ENCODE assay signal across 8 cellular contexts in the genomic region with DNA sequence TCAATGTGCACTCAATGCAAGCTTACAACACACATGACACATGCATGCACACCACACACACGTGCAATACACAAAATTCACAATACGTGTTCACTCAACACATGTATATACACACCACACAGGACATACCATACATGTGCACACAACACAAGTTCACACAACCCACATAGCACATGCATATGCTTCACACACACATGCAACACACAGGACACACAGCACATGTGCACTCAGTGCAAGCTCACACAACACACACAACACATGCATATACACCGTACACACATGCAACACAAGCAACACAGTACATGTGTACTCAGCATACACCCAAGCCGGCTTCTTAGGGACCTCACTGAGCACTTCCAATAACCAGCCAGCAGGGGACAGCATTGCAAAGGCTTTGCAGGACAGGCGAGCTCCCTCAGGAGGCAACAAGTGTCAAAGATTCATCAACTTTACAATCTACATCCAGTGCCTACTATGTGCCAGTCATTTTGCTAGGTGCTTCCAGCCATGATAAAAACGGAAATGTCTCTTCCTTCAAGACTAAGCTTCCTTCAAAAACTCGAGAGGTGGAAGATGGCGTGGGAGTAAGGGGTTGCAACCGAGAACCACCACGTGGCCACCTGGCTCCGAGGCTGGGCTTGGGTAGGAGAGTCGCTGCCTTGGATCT.
DNase-seq lines count a peak whose midpoint lies in the region; ATAC-seq and TF ChIP-seq lines count a peak whose summit lies in the region.

No MANE protein-coding gene starts in this region.

- no peaks in the 10 kb centered on the region for H3K27me3 Mint-ChIP-seq in chondrocyte (ENCODE audit: low read depth)

- H3K36me3 ChIP-seq in left lung = no peaks in the 10 kb centered on the region

- intact Hi-C loops in left lung (cut with DNase I) = loop anchor here in 1 of 2 donors (10.0 kb wide), 1 partner anchor 387 kb away; no protein-coding TSS in a partner anchor

- no peaks in the 10 kb centered on the region for H3K9me3 Mint-ChIP-seq in chondrocyte (ENCODE audit: low read depth)

- H3K9me3 ChIP-seq in left lung = no peaks in the 10 kb centered on the region

- TF ChIP-seq CTCF in chondrocyte (IDR thresholded peaks at IDR 0.05) = peak; percentile 98
- peak; percentile 90 to 99 for TF ChIP-seq CTCF in left lung (IDR thresholded peaks at IDR 0.05)

- peak; percentile 14 for DNase-seq in NCI-H2107 (lab: John Stamatoyannopoulos, UW)
- no peak for DNase-seq in NCI-H2107 treated with DMSO at 0.1 percent for 48 hours (lab: John Stamatoyannopoulos, UW; ENCODE audit: unreplicated experiment)
- peak; percentile 23 for DNase-seq in NCI-H226
- DNase-seq in activated CD4-positive, alpha-beta T cell treated with anti-CD3 and anti-CD28 coated beads for 24 hours (ENCODE audit: low read depth in 2 of 2) = peak; percentile 66
- no peak for DNase-seq in chondrocyte (ENCODE audit: low spot score)
- DNase-seq in left lung = peak in 1 of 2 donors; percentile 73
- DNase-seq in stimulated activated CD4-positive, alpha-beta T cell treated with anti-CD3 and anti-CD28 coated beads, Interleukin-4, amount 100 ng/mL, for 48 hours (ENCODE audit: low read depth in 2 of 2) = peak; percentile 61 to 66

- H3K4me3 Mint-ChIP-seq in chondrocyte (ENCODE audit: unreplicated experiment) = no peak overlapping the region

- no peak overlapping the region for H3K4me3 ChIP-seq in left lung

- peaks cover 69% of the 10 kb centered on the region for H3K4me1 Mint-ChIP-seq in chondrocyte (ENCODE audit: low read depth)

- H3K4me1 ChIP-seq in left lung = peaks cover 18 to 38% of the 10 kb centered on the region in 2 donors

- no peaks in the 10 kb centered on the region for H3K27me3 ChIP-seq in left lung

- H3K36me3 Mint-ChIP-seq in chondrocyte (ENCODE audit: low read depth) = no peaks in the 10 kb centered on the region

- ATAC-seq in HG02870 (IDR thresholded peaks at IDR 0.05; ENCODE audit: unreplicated experiment) = peak; percentile 77
- ATAC-seq in left lung = peak; percentile 82

- H3K27ac Mint-ChIP-seq in chondrocyte (ENCODE audit: unreplicated experiment) = peak overlapping the region; percentile 41

- H3K27ac ChIP-seq in left lung = no peak overlapping the region

Comparison
In these comparisons a context has a peak if more than half of its experiments do, and no peak if none do; other contexts are left out.
1. DNase-seq: peak in NCI-H2107 (single experiment), NCI-H226 (single experiment), activated CD4-positive, alpha-beta T cell treated with anti-CD3 and anti-CD28 coated beads for 24 hours (2 of 2) and stimulated activated CD4-positive, alpha-beta T cell treated with anti-CD3 and anti-CD28 coated beads, Interleukin-4, amount 100 ng/mL, for 48 hours (2 of 2); none in NCI-H2107 treated with DMSO at 0.1 percent for 48 hours (single experiment) and chondrocyte (single experiment).